In the genomic region with DNA sequence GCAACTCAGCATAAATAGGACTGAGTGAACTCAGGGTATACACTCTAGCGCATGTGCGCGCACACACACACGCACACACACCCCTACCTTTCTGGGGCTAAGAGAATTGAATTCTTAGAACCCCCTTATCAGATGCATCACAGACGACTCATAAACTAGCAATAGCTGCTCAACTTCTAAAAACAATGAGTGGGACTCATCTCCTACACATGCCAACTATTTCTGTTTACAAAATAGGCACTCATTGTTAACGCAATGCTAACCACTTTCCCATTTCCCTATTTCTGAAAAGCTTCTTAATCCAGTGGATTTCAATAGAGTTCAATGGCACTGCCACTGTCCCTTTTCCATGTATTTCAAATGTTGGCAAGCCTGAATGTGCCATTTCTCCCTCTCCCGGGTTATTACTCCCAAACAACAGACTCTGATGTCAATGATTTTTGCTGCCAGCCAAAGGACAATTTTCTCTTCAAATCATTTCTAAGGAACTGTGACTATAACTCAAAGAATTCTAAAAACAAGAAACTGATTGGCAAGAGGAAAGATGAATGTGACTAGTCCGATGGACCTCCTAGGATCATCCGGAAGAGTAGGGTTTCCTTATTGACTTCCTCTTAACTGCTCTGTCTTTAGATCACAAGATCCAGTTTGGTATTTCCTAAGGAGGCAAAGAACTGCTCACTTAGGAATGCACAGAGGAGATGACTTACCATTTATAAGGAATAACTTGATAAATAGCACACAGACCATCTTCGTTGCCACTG, we compare ENCODE assay signal across 8 cellular contexts. TPM values are rescaled to one million over a fixed set of nuclear protein-coding genes. Genes with fewer than 3 reads are reported as not detected.
DNase-seq lines count a peak whose midpoint lies in the region; ATAC-seq and TF ChIP-seq lines count a peak whose summit lies in the region.

No MANE protein-coding gene starts in this region.

- DNase-seq in Calu3 (peak; percentile 35), RWPE1 (ENCODE audit: low spot score) (peak; percentile 68), kidney glomerular epithelial cell (lab: John Stamatoyannopoulos, UW) (peak; percentile 52), glutamatergic neuron (no peak), NAMALWA (ENCODE audit: low spot score) (no peak)
- DNase-seq in activated naive CD4-positive, alpha-beta T cell treated with anti-CD3 and anti-CD28 coated beads, Interleukin-2, amount 10 ng/mL, durations not matched to agents 7 days and 5 days = peak; percentile 84
- DNase-seq in stimulated activated CD8-positive, alpha-beta memory T cell treated with anti-CD3 and anti-CD28 coated beads, Interleukin-7, amount 100 ng/mL, for 1 hour (ENCODE audit: low read depth in 2 of 2) = peak; percentile 48 to 51

- no peak for ATAC-seq in HG02885 (IDR thresholded peaks at IDR 0.05; ENCODE audit: poor library complexity, unreplicated experiment)

- TF ChIP-seq CTCF in Calu3 (IDR thresholded peaks at IDR 0.05; ENCODE audit: unreplicated experiment) (no peak), RWPE1 (conservative IDR thresholded peaks at IDR 0.05; ENCODE audit: low read depth) (no peak), glutamatergic neuron (IDR thresholded peaks at IDR 0.05; ENCODE audit: partially characterized antibody, unreplicated experiment) (no peak)

- POLR2A ChIA-PET in RWPE1 (lab: Yijun Ruan, JAX; ENCODE audit: low non-redundant PET) = no interaction called here

- H3K27me3 Mint-ChIP-seq in Calu3 (ENCODE audit: unreplicated experiment) (no peaks in the 10 kb centered on the region), glutamatergic neuron (ENCODE audit: unreplicated experiment) (peaks cover 8% of the 10 kb centered on the region)
- no peaks in the 10 kb centered on the region for H3K27me3 Mint-ChIP-seq in activated naive CD4-positive, alpha-beta T cell treated with anti-CD3 and anti-CD28 coated beads, Interleukin-2, amount 10 ng/mL, durations not matched to agents 7 days and 5 days

- H3K4me3 Mint-ChIP-seq in Calu3 (ENCODE audit: low read depth, unreplicated experiment) = peak overlapping the region; percentile 11
- H3K4me3 Mint-ChIP-seq in activated naive CD4-positive, alpha-beta T cell treated with anti-CD3 and anti-CD28 coated beads, Interleukin-2, amount 10 ng/mL, durations not matched to agents 7 days and 5 days = peak overlapping the region; percentile 57
- no peak overlapping the region for H3K4me3 Mint-ChIP-seq in glutamatergic neuron (ENCODE audit: unreplicated experiment)

- no peak overlapping the region for H3K27ac ChIP-seq in RWPE1

- BruUV-seq in Calu3 (replicated peaks; lab: Mats Ljungman, UMichigan) = no TSS peak

- peaks cover 48% of the 10 kb centered on the region for H3K36me3 Mint-ChIP-seq in Calu3 (ENCODE audit: insufficient read depth, unreplicated experiment)
- peaks cover 85% of the 10 kb centered on the region for H3K36me3 Mint-ChIP-seq in activated naive CD4-positive, alpha-beta T cell treated with anti-CD3 and anti-CD28 coated beads, Interleukin-2, amount 10 ng/mL, durations not matched to agents 7 days and 5 days
- H3K36me3 Mint-ChIP-seq in glutamatergic neuron (ENCODE audit: unreplicated experiment) = peaks cover 5% of the 10 kb centered on the region

- H3K27ac Mint-ChIP-seq in Calu3 (ENCODE audit: unreplicated experiment) = peak overlapping the region; percentile 69
- peak overlapping the region; percentile 96 for H3K27ac Mint-ChIP-seq in activated naive CD4-positive, alpha-beta T cell treated with anti-CD3 and anti-CD28 coated beads, Interleukin-2, amount 10 ng/mL, durations not matched to agents 7 days and 5 days
- H3K27ac Mint-ChIP-seq in glutamatergic neuron (ENCODE audit: unreplicated experiment) = no peak overlapping the region

- CTCF ChIA-PET in Calu3 (lab: Charles Lee) (no interaction called here), RWPE1 (lab: Yijun Ruan, JAX) (no interaction called here)
- CTCF ChIA-PET in activated naive CD4-positive, alpha-beta T cell treated with anti-CD3 and anti-CD28 coated beads, Interleukin-2, amount 10 ng/mL, durations not matched to agents 7 days and 5 days (lab: Charles Lee) = no interaction called here

- no peaks in the 10 kb centered on the region for H3K9me3 Mint-ChIP-seq in Calu3 (ENCODE audit: low read depth, unreplicated experiment)
- H3K9me3 Mint-ChIP-seq in activated naive CD4-positive, alpha-beta T cell treated with anti-CD3 and anti-CD28 coated beads, Interleukin-2, amount 10 ng/mL, durations not matched to agents 7 days and 5 days = no peaks in the 10 kb centered on the region
- no peaks in the 10 kb centered on the region for H3K9me3 Mint-ChIP-seq in glutamatergic neuron (ENCODE audit: unreplicated experiment)

- H3K4me1 Mint-ChIP-seq in Calu3 (ENCODE audit: low read depth, unreplicated experiment) = peaks cover 61% of the 10 kb centered on the region
- peaks cover 98% of the 10 kb centered on the region for H3K4me1 Mint-ChIP-seq in activated naive CD4-positive, alpha-beta T cell treated with anti-CD3 and anti-CD28 coated beads, Interleukin-2, amount 10 ng/mL, durations not matched to agents 7 days and 5 days
- H3K4me1 Mint-ChIP-seq in glutamatergic neuron (ENCODE audit: low read depth, unreplicated experiment) = peaks cover 4% of the 10 kb centered on the region

- intact Hi-C loops in Calu3 (cut with micrococcal nuclease; ENCODE audit: unreplicated experiment) = no loop called here

RNA-seq across cellular contexts. Expression of gene SLC38A1, which starts 48.8 kb away (rescaled TPM):
- total RNA-seq in Calu3 (2022) = 113 and 132 TPM in 2 replicates
- total RNA-seq in glutamatergic neuron (ENCODE audit: unreplicated experiment) = 232 TPM

Comparison
In these comparisons a context has a peak if more than half of its experiments do, and no peak if none do; other contexts are left out.
1. DNase-seq: peak in Calu3 (single experiment), RWPE1 (single experiment), activated naive CD4-positive, alpha-beta T cell treated with anti-CD3 and anti-CD28 coated beads, Interleukin-2, amount 10 ng/mL, durations not matched to agents 7 days and 5 days (single experiment), kidney glomerular epithelial cell (single experiment) and stimulated activated CD8-positive, alpha-beta memory T cell treated with anti-CD3 and anti-CD28 coated beads, Interleukin-7, amount 100 ng/mL, for 1 hour (2 of 2); none in glutamatergic neuron (single experiment) and NAMALWA (single experiment).